Comparison of ENCODE assay signal across 17 cellular contexts in genomic region chr10:120732643-120733313, GRCh38.
DNase-seq lines count a peak whose midpoint lies in the region; ATAC-seq, FAIRE-seq and TF ChIP-seq lines count a peak whose summit lies in the region.
"Had no signal": no experiment of that assay in that cellular context is flagged by ENCODE, and none has a peak within 500 bp of the region (broad histone marks: within the 10 kb centered on the region; RNA-seq: fewer than 3 reads in every experiment).

No MANE protein-coding gene starts in this region.

- peak overlapping the region; percentile 46 for H3K4me3 ChIP-seq in epithelial cell of esophagus (ENCODE audit: low read length)
- H3K4me3 ChIP-seq: A549, ascending aorta, hepatocyte, prostate gland had no signal

- H3K4me1 Mint-ChIP-seq in activated T-helper 2 cell treated with anti-CD3 and anti-CD28 coated beads, Interferon-gamma antibody, Interleukin-2, Interleukin-4, amounts not matched to agents 10 μg/mL and 5 μg/mL and 100 μg/mL, durations not matched to agents 14 hours and 24 hours and 36 hours (ENCODE audit: low read depth), result no peaks in the 10 kb centered on the region
- H3K4me1 Mint-ChIP-seq: CD4-positive, CD25-positive, alpha-beta regulatory T cell had no signal

- ATAC-seq in GM21528 (IDR thresholded peaks at IDR 0.05; ENCODE audit: low FRiP score, unreplicated experiment), result no peak
- ATAC-seq: A549; activated CD4-positive, CD25-positive, alpha-beta regulatory T cell treated with anti-CD3 and anti-CD28 coated beads, Interleukin-2, amount 50 U/mL, for 24 hours had no signal

- H3K27me3 Mint-ChIP-seq in activated T-helper 2 cell treated with anti-CD3 and anti-CD28 coated beads, Interferon-gamma antibody, Interleukin-2, Interleukin-4, amounts not matched to agents 10 μg/mL and 5 μg/mL and 100 μg/mL, durations not matched to agents 14 hours and 24 hours and 36 hours (ENCODE audit: low read depth), result no peaks in the 10 kb centered on the region

- DNase-seq in NCI-H510A treated with DMSO at 0.1 percent for 48 hours (lab: John Stamatoyannopoulos, UW), result peak; percentile 15
- no peak for DNase-seq in NCI-H510A (lab: John Stamatoyannopoulos, UW)
- DNase-seq in DMS114 treated with DMSO at 0.1 percent for 48 hours (lab: John Stamatoyannopoulos, UW; ENCODE audit: unreplicated experiment), result peak; percentile 8
- peak; percentile 58 for DNase-seq in NCI-H82 treated with DMSO at 0.1 percent for 48 hours (lab: John Stamatoyannopoulos, UW; ENCODE audit: unreplicated experiment)
- peak; percentile 80 for DNase-seq in epithelial cell of esophagus (ENCODE audit: low read depth)
- DNase-seq in activated T-helper 2 cell treated with anti-CD3 and anti-CD28 coated beads, Interferon-gamma antibody, Interleukin-2, Interleukin-4, amounts not matched to agents 10 μg/mL and 5 μg/mL and 100 μg/mL, durations not matched to agents 14 hours and 24 hours and 36 hours (ENCODE audit: low spot score), result no peak
- no peak for DNase-seq in GM12892 (ENCODE audit: insufficient read length)
- DNase-seq: left colon, Right ventricle myocardium superior, substantia nigra had no signal

- no peak overlapping the region for H3K27ac Mint-ChIP-seq in activated T-helper 2 cell treated with anti-CD3 and anti-CD28 coated beads, Interferon-gamma antibody, Interleukin-2, Interleukin-4, amounts not matched to agents 10 μg/mL and 5 μg/mL and 100 μg/mL, durations not matched to agents 14 hours and 24 hours and 36 hours
- H3K27ac Mint-ChIP-seq: CD4-positive, CD25-positive, alpha-beta regulatory T cell had no signal

- H3K4me3 Mint-ChIP-seq in activated T-helper 2 cell treated with anti-CD3 and anti-CD28 coated beads, Interferon-gamma antibody, Interleukin-2, Interleukin-4, amounts not matched to agents 10 μg/mL and 5 μg/mL and 100 μg/mL, durations not matched to agents 14 hours and 24 hours and 36 hours (ENCODE audit: low read depth), result no peak overlapping the region
- H3K4me3 Mint-ChIP-seq: CD4-positive, CD25-positive, alpha-beta regulatory T cell had no signal

- no peaks in the 10 kb centered on the region for H3K9me3 Mint-ChIP-seq in activated T-helper 2 cell treated with anti-CD3 and anti-CD28 coated beads, Interferon-gamma antibody, Interleukin-2, Interleukin-4, amounts not matched to agents 10 μg/mL and 5 μg/mL and 100 μg/mL, durations not matched to agents 14 hours and 24 hours and 36 hours
- H3K9me3 Mint-ChIP-seq: CD4-positive, CD25-positive, alpha-beta regulatory T cell had no signal

- TF ChIP-seq CTCF in epithelial cell of esophagus (IDR thresholded peaks at IDR 0.05; ENCODE audit: insufficient read depth, low read depth, low read length, missing control alignments), result no peak

- intact Hi-C loops in activated T-helper 2 cell treated with anti-CD3 and anti-CD28 coated beads, Interferon-gamma antibody, Interleukin-2, Interleukin-4, amounts not matched to agents 10 μg/mL and 5 μg/mL and 100 μg/mL, durations not matched to agents 14 hours and 24 hours and 36 hours (cut with micrococcal nuclease), result no loop called here

- H3K36me3 Mint-ChIP-seq in activated T-helper 2 cell treated with anti-CD3 and anti-CD28 coated beads, Interferon-gamma antibody, Interleukin-2, Interleukin-4, amounts not matched to agents 10 μg/mL and 5 μg/mL and 100 μg/mL, durations not matched to agents 14 hours and 24 hours and 36 hours (ENCODE audit: low read depth), result no peaks in the 10 kb centered on the region
- H3K36me3 Mint-ChIP-seq: CD4-positive, CD25-positive, alpha-beta regulatory T cell had no signal

- no peak for FAIRE-seq in GM12892 (lab: Jason Lieb, UNC)
- FAIRE-seq: A549 had no signal

- no peak for TF ChIP-seq POLR2A in GM12892 (IDR thresholded peaks at IDR 0.05; ENCODE audit: low read depth, low read length)

Comparison
In these comparisons a context has a peak if more than half of its experiments do, and no peak if none do; other contexts are left out.
1. DNase-seq: peak in NCI-H510A treated with DMSO at 0.1 percent for 48 hours (single experiment), DMS114 treated with DMSO at 0.1 percent for 48 hours (single experiment), NCI-H82 treated with DMSO at 0.1 percent for 48 hours (single experiment) and epithelial cell of esophagus (single experiment); none in NCI-H510A (single experiment), activated T-helper 2 cell treated with anti-CD3 and anti-CD28 coated beads, Interferon-gamma antibody, Interleukin-2, Interleukin-4, amounts not matched to agents 10 μg/mL and 5 μg/mL and 100 μg/mL, durations not matched to agents 14 hours and 24 hours and 36 hours (single experiment) and GM12892 (single experiment).